In genomic region chr12:91576432-91576831, GRCh38 we compare ENCODE assay signal across 1 cellular context.
TF ChIP-seq lines count a peak whose summit lies in the region.

No MANE protein-coding gene starts in this region.

TF ChIP-seq in A549, 52 proteins besides CTCF, POLR2A, EP300 and RAD21 (continued from another document):
- TF ChIP-seq HEYL (CRISPR knock-in tag; IDR thresholded peaks at IDR 0.05) = no peak
